ENCODE assay signal across 14 cellular contexts in genomic region chr7:65004575-65004974, GRCh38. TPM values are rescaled to one million over a fixed set of nuclear protein-coding genes. Genes with fewer than 3 reads are reported as not detected.
DNase-seq lines count a peak whose midpoint lies in the region; ATAC-seq and TF ChIP-seq lines count a peak whose summit lies in the region.
"Had no signal": no experiment of that assay in that cellular context is flagged by ENCODE, and none has a peak within 500 bp of the region (broad histone marks: within the 10 kb centered on the region; RNA-seq: fewer than 3 reads in every experiment).

No MANE protein-coding gene starts in this region.

- H2AFZ ChIP-seq in smooth muscle cell (ENCODE audit: low read depth) (no peak overlapping the region), GM23248 (no peak overlapping the region)

- peak overlapping the region; percentile 47 for H3K27ac Mint-ChIP-seq in activated T-cell treated with anti-CD3 and anti-CD28 coated beads, Interleukin-2, amount 50 U/mL, for 24 hours
- H3K27ac Mint-ChIP-seq in T-helper 17 cell: peak overlapping the region; percentile 98
- no peak overlapping the region for H3K27ac Mint-ChIP-seq in glutamatergic neuron (ENCODE audit: unreplicated experiment)

- H4K20me1 ChIP-seq in smooth muscle cell (ENCODE audit: low read depth) (peaks cover 14% of the 10 kb centered on the region), GM23248 (ENCODE audit: insufficient read depth) (no peaks in the 10 kb centered on the region)

- H3K27me3 ChIP-seq in smooth muscle cell (ENCODE audit: low read depth): no peaks in the 10 kb centered on the region
- no peaks in the 10 kb centered on the region for H3K27me3 ChIP-seq in GM23248 (replicated peaks; ENCODE audit: insufficient read depth)
- H3K27me3 ChIP-seq: sigmoid colon had no signal

- no peaks in the 10 kb centered on the region for H3K27me3 Mint-ChIP-seq in activated T-cell treated with anti-CD3 and anti-CD28 coated beads, Interleukin-2, amount 50 U/mL, for 24 hours
- no peaks in the 10 kb centered on the region for H3K27me3 Mint-ChIP-seq in T-helper 17 cell
- peaks cover 7% of the 10 kb centered on the region for H3K27me3 Mint-ChIP-seq in glutamatergic neuron (ENCODE audit: unreplicated experiment)

- H3K36me3 ChIP-seq in smooth muscle cell (ENCODE audit: low read depth) (peaks cover 4% of the 10 kb centered on the region), GM23248 (ENCODE audit: low read depth) (no peaks in the 10 kb centered on the region; the same call in 1 of the 2 replicates)
- H3K36me3 ChIP-seq: sigmoid colon had no signal

- DNase-seq in activated T-cell treated with anti-CD3 and anti-CD28 coated beads, Interleukin-2, amount 50 U/mL, for 24 hours: no peak
- no peak for DNase-seq in activated T-cell treated with anti-CD3 and anti-CD28 coated beads, Interleukin-2, amount 50 U/mL, for 1 hour
- DNase-seq in T-helper 17 cell (no peak), glutamatergic neuron (no peak), smooth muscle cell (lab: John Stamatoyannopoulos, UW; ENCODE audit: unreplicated experiment) (no peak), NCI-H187 (lab: John Stamatoyannopoulos, UW) (no peak), GM23248 (no peak)
- DNase-seq: activated naive CD4-positive, alpha-beta T cell treated with Interleukin-2 at 50 U/mL for 16 hours; mesendoderm; MM.1S; NCI-H226; sigmoid colon had no signal

- H3K79me2 ChIP-seq in smooth muscle cell (ENCODE audit: low read depth) (peaks cover 55% of the 10 kb centered on the region), GM23248 (ENCODE audit: insufficient read depth) (peaks cover 60% of the 10 kb centered on the region)

- H3K9me3 ChIP-seq in T-helper 17 cell (ENCODE audit: control insufficient read depth, low read length, poor library complexity, severe bottlenecking) (no peaks in the 10 kb centered on the region), smooth muscle cell (replicated peaks; ENCODE audit: low read depth) (no peaks in the 10 kb centered on the region), GM23248 (ENCODE audit: low read depth) (no peaks in the 10 kb centered on the region)

- TF ChIP-seq CTCF in glutamatergic neuron (IDR thresholded peaks at IDR 0.05; ENCODE audit: partially characterized antibody, unreplicated experiment) (no peak), smooth muscle cell (IDR thresholded peaks at IDR 0.05; ENCODE audit: borderline replicate concordance, insufficient read depth, poor library complexity, severe bottlenecking) (no peak)

- in situ Hi-C loops in GM23248 (cut with MboI): no loop called here

- H3K4me2 ChIP-seq in smooth muscle cell (no peak overlapping the region), GM23248 (ENCODE audit: unreplicated experiment) (no peak overlapping the region)

- peaks cover 71% of the 10 kb centered on the region for H3K36me3 Mint-ChIP-seq in activated T-cell treated with anti-CD3 and anti-CD28 coated beads, Interleukin-2, amount 50 U/mL, for 24 hours (ENCODE audit: low read depth)
- H3K36me3 Mint-ChIP-seq in T-helper 17 cell (ENCODE audit: low read depth) (peaks cover 4% of the 10 kb centered on the region), glutamatergic neuron (ENCODE audit: unreplicated experiment) (peaks cover 33% of the 10 kb centered on the region)

- H3K27ac ChIP-seq in smooth muscle cell (ENCODE audit: low read depth) (no peak overlapping the region), GM23248 (no peak overlapping the region)
- H3K27ac ChIP-seq: sigmoid colon had no signal

- H3K4me3 ChIP-seq in smooth muscle cell (peak overlapping the region; percentile 84), GM23248 (no peak overlapping the region)
- H3K4me3 ChIP-seq: sigmoid colon had no signal

- H3K9ac ChIP-seq in smooth muscle cell (ENCODE audit: low read depth) (no peak overlapping the region), GM23248 (no peak overlapping the region)

- peak overlapping the region; percentile 97 for H3K4me3 Mint-ChIP-seq in activated T-cell treated with anti-CD3 and anti-CD28 coated beads, Interleukin-2, amount 50 U/mL, for 24 hours
- H3K4me3 Mint-ChIP-seq in T-helper 17 cell (no peak overlapping the region), glutamatergic neuron (ENCODE audit: unreplicated experiment) (peak overlapping the region; percentile 95)

- peaks cover 39% of the 10 kb centered on the region for H3K4me1 Mint-ChIP-seq in activated T-cell treated with anti-CD3 and anti-CD28 coated beads, Interleukin-2, amount 50 U/mL, for 24 hours (ENCODE audit: low read depth)
- H3K4me1 Mint-ChIP-seq in T-helper 17 cell (peaks cover 25% of the 10 kb centered on the region), glutamatergic neuron (ENCODE audit: low read depth, unreplicated experiment) (peaks cover 12% of the 10 kb centered on the region)

- ATAC-seq in T-helper 17 cell: no peak
- no peak for ATAC-seq in GM18867 (IDR thresholded peaks at IDR 0.05; ENCODE audit: unreplicated experiment)
- ATAC-seq: Right ventricle myocardium inferior had no signal

- no peaks in the 10 kb centered on the region for H3K9me2 ChIP-seq in GM23248 (ENCODE audit: insufficient read depth)

- 79% methylated on average over 1 of the region's 1 CpG for WGBS in smooth muscle cell (ENCODE audit: low lambda C conversion rate)
- WGBS in GM23248 (ENCODE audit: low coverage in 1 of 2, low lambda C conversion rate in 2 of 2, missing lambda C conversion rate in 2 of 2), 2 experiments: 52 to 65% methylated on average over 1 of the region's 1 CpG

- no peaks in the 10 kb centered on the region for H3F3A ChIP-seq in smooth muscle cell (ENCODE audit: low read depth)
- no peaks in the 10 kb centered on the region for H3F3A ChIP-seq in GM23248 (ENCODE audit: insufficient read depth)

- H3K9me3 Mint-ChIP-seq in activated T-cell treated with anti-CD3 and anti-CD28 coated beads, Interleukin-2, amount 50 U/mL, for 24 hours: peaks cover 30% of the 10 kb centered on the region
- peaks cover 18% of the 10 kb centered on the region for H3K9me3 Mint-ChIP-seq in glutamatergic neuron (ENCODE audit: unreplicated experiment)

- H3K4me1 ChIP-seq in smooth muscle cell (ENCODE audit: low read depth) (peaks cover 11% of the 10 kb centered on the region), GM23248 (ENCODE audit: insufficient read depth) (peaks cover 9% of the 10 kb centered on the region)

RNA-seq across cellular contexts. Expression of gene ERV3-1, which starts 1.9 kb away (rescaled TPM):
- total RNA-seq in T-helper 17 cell: 10 to 100 TPM; 15.2 to 21.8 TPM
- total RNA-seq in glutamatergic neuron (ENCODE audit: unreplicated experiment): 70.6 TPM
- 16.8 and 19.4 TPM in 2 replicates for total RNA-seq in smooth muscle cell
- polyA plus RNA-seq in smooth muscle cell: 6.7 and 9.6 TPM in 2 replicates
- 4.8 and 6.4 TPM in 2 replicates for total RNA-seq in GM23248 (2014; rRNA removed; shearing (Covaris generic))
- polyA plus RNA-seq in GM23248 (2016; fragmentation: Nextera tagmentation; extraction: Ambion mirVana): 5.9 and 8.1 TPM in 2 replicates

RNA-seq across cellular contexts. Expression of gene ZNF117, which starts 13.7 kb away (rescaled TPM):
- total RNA-seq in T-helper 17 cell (1 to 10 TPM; 1.4 to 4.4 TPM), glutamatergic neuron (ENCODE audit: unreplicated experiment) (34.0 TPM), smooth muscle cell (11.5 and 16.5 TPM in 2 replicates)
- polyA plus RNA-seq in smooth muscle cell (1.4 and 1.8 TPM in 2 replicates), GM23248 (2016; fragmentation: Nextera tagmentation; extraction: Ambion mirVana) (0.81 and 1.2 TPM in 2 replicates)
- 2.8 and 4.3 TPM in 2 replicates for total RNA-seq in GM23248 (2014; rRNA removed; shearing (Covaris generic))
